Comparison of ENCODE assay signal across 14 cellular contexts in the genomic region with DNA sequence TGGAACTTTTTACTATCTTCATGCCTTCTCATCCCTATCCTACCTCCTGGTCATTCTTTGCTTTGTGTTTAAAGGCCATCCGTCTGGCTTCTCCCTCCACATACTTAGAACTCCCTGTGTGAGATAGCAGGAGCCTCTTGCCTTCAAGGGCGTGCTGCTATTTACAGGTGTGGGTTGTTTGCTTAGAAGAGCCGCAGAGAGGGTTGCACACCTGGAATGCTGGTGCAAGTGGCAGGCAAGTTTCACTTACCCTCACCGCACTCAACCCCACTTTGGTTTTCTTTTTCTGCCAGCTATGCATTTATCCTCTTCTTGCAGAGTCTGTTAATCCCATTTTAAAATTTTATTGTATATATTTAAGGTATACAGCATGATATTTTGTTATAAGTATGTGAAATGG. TPM values are rescaled to one million over a fixed set of nuclear protein-coding genes. Genes with fewer than 3 reads are reported as not detected.
A peak's percentile ranks its signal among the peaks of the same experiment; 100 is the strongest.
DNase-seq lines count a peak whose midpoint lies in the region; ATAC-seq and TF ChIP-seq lines count a peak whose summit lies in the region.
"Had no signal": no experiment of that assay in that cellular context is flagged by ENCODE, and none has a peak within 500 bp of the region (broad histone marks: within the 10 kb centered on the region; RNA-seq: fewer than 3 reads in every experiment).

No MANE protein-coding gene starts in this region.

- no peak overlapping the region for H3K4me3 Mint-ChIP-seq in MCF 10A (ENCODE audit: unreplicated experiment)
- H3K4me3 Mint-ChIP-seq: B cell; CD4-positive, alpha-beta T cell had no signal

- no peaks in the 10 kb centered on the region for H3K9me3 Mint-ChIP-seq in MCF 10A (ENCODE audit: unreplicated experiment)
- H3K9me3 Mint-ChIP-seq: CD4-positive, alpha-beta T cell had no signal

- no peak for ATAC-seq in GM18505 (IDR thresholded peaks at IDR 0.05; ENCODE audit: unreplicated experiment)
- ATAC-seq: HCT116 had no signal

- no peak for TF ChIP-seq EP300 in transverse colon (IDR thresholded peaks at IDR 0.05; ENCODE audit: low read depth)

- 81 to 88% methylated on average over 4 of the region's 4 CpGs for WGBS in transverse colon (ENCODE audit: low coverage in 1 of 2), 2 donors

- intact Hi-C loops in MCF 10A (cut with micrococcal nuclease) (no loop called here), breast epithelium (cut with DNase I; ENCODE audit: low total_unique reads) (no loop called here), transverse colon (cut with DNase I; ENCODE audit: low total_unique reads) (no loop called here)

- H3K36me3 ChIP-seq in breast epithelium, result no peaks in the 10 kb centered on the region
- peaks cover 0 to 20% (median 6%) of the 10 kb centered on the region in 4 donors for H3K36me3 ChIP-seq in transverse colon

- peaks cover 5% of the 10 kb centered on the region for H3K4me1 Mint-ChIP-seq in MCF 10A (ENCODE audit: insufficient read depth, unreplicated experiment)
- H3K4me1 Mint-ChIP-seq: B cell had no signal

- TF ChIP-seq POLR2A in breast epithelium (IDR thresholded peaks at IDR 0.05), result no peak
- no peak for TF ChIP-seq POLR2A in transverse colon (IDR thresholded peaks at IDR 0.05)
- no peak for TF ChIP-seq POLR2A in GM18505 (IDR thresholded peaks at IDR 0.05; ENCODE audit: borderline replicate concordance, extremely low read depth, insufficient read depth, insufficient read length)

- TF ChIP-seq CTCF in MCF 10A (IDR thresholded peaks at IDR 0.05; ENCODE audit: unreplicated experiment), result no peak
- no peak for TF ChIP-seq CTCF in breast epithelium (IDR thresholded peaks at IDR 0.05)
- TF ChIP-seq CTCF in transverse colon (IDR thresholded peaks at IDR 0.05), result no peak

- POLR2A ChIA-PET in MCF 10A (lab: Yijun Ruan, JAX), result interaction anchor here (2.1 kb wide), 1 partner anchor 12 kb away, joined by 7 read pairs; a partner anchor contains a TSS

- H3K27me3 ChIP-seq in breast epithelium (no peaks in the 10 kb centered on the region), transverse colon (no peaks in the 10 kb centered on the region)

- H3K4me1 ChIP-seq in breast epithelium (no peaks in the 10 kb centered on the region), transverse colon (no peaks in the 10 kb centered on the region)

- in situ Hi-C loops in transverse colon (cut with MboI; ENCODE audit: low pct_ligation_motif_present in 1 of 4, low pct_unique_long_range_greater_than_20kb in 1 of 4, low sequenced_read_pairs in 3 of 4), result no loop called here

- H3K27ac ChIP-seq in breast epithelium, result no peak overlapping the region
- H3K27ac ChIP-seq in transverse colon, result no peak overlapping the region
- H3K27ac ChIP-seq: GM23248 had no signal

- H3K27me3 Mint-ChIP-seq in MCF 10A (ENCODE audit: insufficient read depth, unreplicated experiment), result no peaks in the 10 kb centered on the region
- H3K27me3 Mint-ChIP-seq: B cell; CD4-positive, alpha-beta T cell had no signal

- CTCF ChIA-PET in MCF 10A (lab: Yijun Ruan, JAX), result interaction anchor here (2.0 kb wide), 1 partner anchor 14 kb away, joined by 5 read pairs; no protein-coding TSS in a partner anchor

- H3K36me3 Mint-ChIP-seq in MCF 10A (ENCODE audit: insufficient read depth, unreplicated experiment), result peaks cover 77% of the 10 kb centered on the region

- BruUV-seq in MCF 10A (replicated peaks; lab: Mats Ljungman, UMichigan), result no TSS peak

- no peak overlapping the region for H3K4me3 ChIP-seq in breast epithelium
- H3K4me3 ChIP-seq in transverse colon, result no peak overlapping the region
- H3K4me3 ChIP-seq: GM23248 had no signal

- DNase-seq in MCF 10A (ENCODE audit: unreplicated experiment) (no peak), breast epithelium (ENCODE audit: low spot score in 2 of 2) (no peak), NCI-H187 (lab: John Stamatoyannopoulos, UW) (peak; percentile 29 to 42), RPMI8226 (peak; percentile 82), transverse colon (peak; percentile 17), GM19238 (ENCODE audit: insufficient read length, low spot score) (no peak)
- DNase-seq: C1 segment of cervical spinal cord; CD4-positive, alpha-beta T cell; DND-41; GDM1; GM23248 had no signal

- H3K9me3 ChIP-seq in breast epithelium (no peaks in the 10 kb centered on the region), transverse colon (no peaks in the 10 kb centered on the region)

- H3K27ac Mint-ChIP-seq in MCF 10A (ENCODE audit: low read depth, unreplicated experiment), result peak overlapping the region; percentile 46
- H3K27ac Mint-ChIP-seq: B cell; CD4-positive, alpha-beta T cell had no signal

RNA-seq across cellular contexts. Expression of a gene that starts 12.6 kb away (rescaled TPM):
- total RNA-seq in MCF 10A (2022) (19.3 and 21.7 TPM in 2 replicates), breast epithelium (10 to 100 TPM in 1 of 3 donors, 1 to 10 TPM in 2; 9.1 to 11.1 (median 9.2) TPM), transverse colon (10 to 100 TPM in 2 of 4 donors, 1 to 10 TPM in 2; 1.1 to 12.4 (median 8.6) TPM)

RNA-seq across cellular contexts. Expression of a gene that starts 12.8 kb away (rescaled TPM):
- total RNA-seq in MCF 10A (2022), result 7.9 and 9.6 TPM in 2 replicates
- 10 to 100 TPM; 11.0 to 19.3 (median 13.1) TPM for total RNA-seq in breast epithelium
- 10 to 100 TPM in 2 of 4 donors, 1 to 10 TPM in 2; 5.8 to 18.3 (median 11.3) TPM for total RNA-seq in transverse colon

Comparison
In these comparisons a context has a peak if more than half of its experiments do, and no peak if none do; other contexts are left out.
1. DNase-seq: peak in NCI-H187 (2 of 2), RPMI8226 (single experiment) and transverse colon (single experiment); none in MCF 10A (single experiment), breast epithelium (0 of 2) and GM19238 (single experiment).